Comparison of ENCODE assay signal across 28 cellular contexts in the genomic region with DNA sequence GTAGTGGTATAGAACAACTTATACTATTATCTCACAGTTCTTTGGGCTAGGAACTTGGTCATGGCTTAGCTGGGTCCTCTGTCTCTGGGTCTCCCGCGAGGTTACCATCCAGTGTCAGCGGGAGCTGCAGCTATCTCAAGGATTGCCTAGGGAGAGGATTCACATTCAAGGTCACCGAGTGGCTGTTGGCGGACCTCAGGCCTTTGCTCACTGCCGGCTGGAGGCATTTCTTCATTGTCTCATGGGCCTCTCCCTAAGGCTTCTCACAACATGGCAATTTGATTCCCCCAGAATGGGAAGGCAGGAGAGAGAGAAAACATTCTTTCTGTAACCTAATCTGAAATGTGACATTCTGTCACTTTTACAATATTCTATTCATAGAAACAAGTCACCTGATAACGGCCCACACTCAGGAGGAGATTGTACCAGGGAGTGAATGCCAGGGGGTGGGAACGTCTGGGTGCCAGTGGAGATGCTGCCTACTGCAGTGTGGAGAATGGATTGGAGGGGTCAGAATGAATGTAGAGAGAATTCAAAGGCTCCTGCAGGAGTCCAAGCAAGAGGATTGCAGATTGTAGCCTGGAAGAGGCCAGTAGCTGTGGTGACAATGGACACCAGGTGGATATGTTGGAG. TPM values are rescaled to one million over a fixed set of nuclear protein-coding genes. Genes with fewer than 3 reads are reported as not detected.
"Had no signal": no experiment of that assay in that cellular context is flagged by ENCODE, and none has a peak within 500 bp of the region (broad histone marks: within the 10 kb centered on the region; RNA-seq: fewer than 3 reads in every experiment).

No MANE protein-coding gene starts in this region.

- H3K9me3 ChIP-seq: ascending aorta, esophagus squamous epithelium, sigmoid colon, tibial artery had no signal

- H3K36me3 ChIP-seq: ascending aorta, cardiac muscle cell, esophagus squamous epithelium, neural progenitor cell, sigmoid colon, tibial artery had no signal

- ATAC-seq: left colon; natural killer cell; stimulated activated memory B cell treated with anti-CD40 and anti-IgM and Interleukin-4, amounts not matched to agents 10 μg/mL and 1 μg/mL and 100 μg/mL, for 72 hours; stimulated activated naive CD8-positive, alpha-beta T cell treated with anti-CD3 and anti-CD28 coated beads, Interleukin-15, amount 100 ng/mL, for 72 hours had no signal

- H2AFZ ChIP-seq: neural progenitor cell had no signal

- H3K4me1 ChIP-seq: ascending aorta, esophagus squamous epithelium, neural progenitor cell, sigmoid colon, tibial artery had no signal

- H3K9ac ChIP-seq: neural progenitor cell had no signal

- H3K4me2 ChIP-seq: neural progenitor cell had no signal

- DNase-seq: activated CD4-positive, alpha-beta memory T cell treated with anti-CD3 and anti-CD28 coated beads, Interleukin-2, amount 10 ng/mL, durations not matched to agents 7 days and 5 days; activated CD4-positive, alpha-beta T cell treated with anti-CD3 and anti-CD28 coated beads for 1 hour; activated CD4-positive, alpha-beta T cell treated with anti-CD3 and anti-CD28 coated beads, Interleukin-2, amount 10 ng/mL, durations not matched to agents 7 days and 5 days; activated CD8-positive, alpha-beta memory T cell treated with anti-CD3 and anti-CD28 coated beads, Interleukin-2, amount 50 U/mL, for 48 hours; activated gamma-delta T cell; activated naive CD4-positive, alpha-beta T cell treated with anti-CD3 and anti-CD28 coated beads, Interleukin-2, amount 10 ng/mL, durations not matched to agents 7 days and 5 days; activated naive CD8-positive, alpha-beta T cell treated with anti-CD3 and anti-CD28 coated beads, Interleukin-2, amount 10 ng/mL, durations not matched to agents 7 days and 5 days; activated T-cell treated with anti-CD3 and anti-CD28 coated beads, Interleukin-2, amount 50 U/mL, for 24 hours; endodermal cell; esophagus squamous epithelium; foreskin melanocyte; hippocampal formation; left colon; mesendoderm; natural killer cell; occipital lobe; sigmoid colon; small intestine; stimulated activated CD4-positive, alpha-beta T cell treated with anti-CD3 and anti-CD28 coated beads, Interleukin-4, amount 100 ng/mL, for 4 hours; stimulated activated CD8-positive, alpha-beta memory T cell treated with anti-CD3 and anti-CD28 coated beads, Interleukin-4, amount 100 ng/mL, for 48 hours; stimulated activated naive CD8-positive, alpha-beta T cell treated with anti-CD3 and anti-CD28 coated beads, Interleukin-15, amount 100 ng/mL, for 72 hours; T-helper 2 cell; tibial artery had no signal

- H3K4me3 ChIP-seq: ascending aorta, cardiac muscle cell, esophagus squamous epithelium, lung, neural progenitor cell, sigmoid colon, tibial artery had no signal

- H3K27ac ChIP-seq: ascending aorta, cardiac muscle cell, esophagus squamous epithelium, neural progenitor cell, sigmoid colon, tibial artery had no signal

- H3K27me3 ChIP-seq: ascending aorta, cardiac muscle cell, esophagus squamous epithelium, neural progenitor cell, sigmoid colon had no signal

RNA-seq across cellular contexts. Expression of a gene that starts 29.5 kb away (rescaled TPM):
- total RNA-seq: ascending aorta had no signal
